Comparison of ENCODE assay signal across 12 cellular contexts in genomic region chr17:56918916-56919315, GRCh38. TPM values are rescaled to one million over a fixed set of nuclear protein-coding genes. Genes with fewer than 3 reads are reported as not detected.
A peak's percentile ranks its signal among the peaks of the same experiment; 100 is the strongest.
DNase-seq lines count a peak whose midpoint lies in the region; ATAC-seq and TF ChIP-seq lines count a peak whose summit lies in the region.
"Had no signal": no experiment of that assay in that cellular context is flagged by ENCODE, and none has a peak within 500 bp of the region (broad histone marks: within the 10 kb centered on the region; RNA-seq: fewer than 3 reads in every experiment).

No MANE protein-coding gene starts in this region.

- H3K27me3 Mint-ChIP-seq in activated T-helper 17 cell treated with anti-CD3 and anti-CD28 coated beads, Interleukin-2, amount 50 U/mL, for 72 hours: no peaks in the 10 kb centered on the region
- H3K27me3 Mint-ChIP-seq in H9 (ENCODE audit: low read depth): peaks cover 25% of the 10 kb centered on the region

- no peak overlapping the region for H3K4ac ChIP-seq in IMR-90 (ENCODE audit: low read depth, low read length)
- H3K4ac ChIP-seq in H9 (ENCODE audit: low read depth, low read length): no peak overlapping the region

- H4K91ac ChIP-seq in IMR-90 (ENCODE audit: insufficient read depth, low read depth, low read length) (no peak overlapping the region), H9 (ENCODE audit: insufficient read length, low read depth, low read length) (no peak overlapping the region)

- peak overlapping the region; percentile 11 for H2BK5ac ChIP-seq in IMR-90 (ENCODE audit: low read depth, low read length, poor library complexity, severe bottlenecking)
- no peak overlapping the region for H2BK5ac ChIP-seq in H9 (ENCODE audit: insufficient read length, low read length)

- H3K9ac ChIP-seq in IMR-90 (ENCODE audit: low read depth, low read length) (no peak overlapping the region), colonic mucosa (ENCODE audit: low read depth in 2 of 2, low read length in 2 of 2) (no peak overlapping the region), H9 (ENCODE audit: extremely low read depth, insufficient read length, low read length) (no peak overlapping the region)

- H3K56ac ChIP-seq in IMR-90 (ENCODE audit: extremely low read depth, insufficient read depth, low read length) (no peak overlapping the region), H9 (ENCODE audit: insufficient read length, low read depth, low read length) (no peak overlapping the region)

- POLR2A ChIA-PET in IMR-90 (lab: Charles Lee; ENCODE audit: unreplicated experiment): no interaction called here

- no peaks in the 10 kb centered on the region for H3K36me3 ChIP-seq in ACC112 (ENCODE audit: insufficient read depth, low read length)
- H3K36me3 ChIP-seq in IMR-90 (ENCODE audit: control insufficient read depth, insufficient read depth, low read length): no peaks in the 10 kb centered on the region
- no peaks in the 10 kb centered on the region for H3K36me3 ChIP-seq in colonic mucosa
- H3K36me3 ChIP-seq: SJCRH30 had no signal

- H3K23ac ChIP-seq in IMR-90 (ENCODE audit: low read depth, low read length) (no peak overlapping the region), H9 (ENCODE audit: insufficient read length, low read depth, low read length) (no peak overlapping the region)

- intact Hi-C loops in IMR-90 (cut with micrococcal nuclease): no loop called here
- intact Hi-C loops in colonic mucosa (cut with DNase I): no loop called here

- TF ChIP-seq RAD21 in IMR-90 (IDR thresholded peaks at IDR 0.05; ENCODE audit: low read length): no peak

- H3K4me3 ChIP-seq in ACC112 (ENCODE audit: low read depth, low read length) (no peak overlapping the region), IMR-90 (ENCODE audit: insufficient read depth, low read depth, low read length) (no peak overlapping the region), colonic mucosa (no peak overlapping the region)
- H3K4me3 ChIP-seq: SJCRH30 had no signal

- no peak overlapping the region for H2BK15ac ChIP-seq in IMR-90 (ENCODE audit: low read depth, low read length)
- no peak overlapping the region for H2BK15ac ChIP-seq in H9 (ENCODE audit: low read depth, low read length)

- no peak overlapping the region for H3K4me2 ChIP-seq in IMR-90 (ENCODE audit: low read depth, low read length)
- H3K4me2 ChIP-seq in H9 (ENCODE audit: insufficient read depth, insufficient read length, low read length): no peak overlapping the region

- H3K27me3 ChIP-seq in ACC112 (ENCODE audit: insufficient read depth, low read length) (no peaks in the 10 kb centered on the region), IMR-90 (ENCODE audit: control insufficient read depth, insufficient read depth, low read length) (no peaks in the 10 kb centered on the region), colonic mucosa (no peaks in the 10 kb centered on the region), H9 (ENCODE audit: insufficient read depth, low read length) (peaks cover 2% of the 10 kb centered on the region; the same call in 1 of the 2 replicates)
- H3K27me3 ChIP-seq: SJCRH30 had no signal

- CTCF ChIA-PET in IMR-90 (lab: Yijun Ruan, JAX): no interaction called here

- H2BK12ac ChIP-seq in H9 (ENCODE audit: insufficient read length, low read depth, low read length): no peak overlapping the region

- H3K9me1 ChIP-seq in IMR-90 (ENCODE audit: insufficient read depth, low read length): no peaks in the 10 kb centered on the region

- H2BK120ac ChIP-seq in IMR-90 (ENCODE audit: low read depth, low read length): no peak overlapping the region; the same call in 1 of the 2 replicates
- no peak overlapping the region for H2BK120ac ChIP-seq in H9 (ENCODE audit: low read depth, low read length, poor library complexity, severe bottlenecking)

- H3K4me1 ChIP-seq in ACC112 (ENCODE audit: control insufficient read depth, insufficient read depth, low read length, unreplicated experiment) (peaks cover 4% of the 10 kb centered on the region), IMR-90 (ENCODE audit: control insufficient read depth, insufficient read depth, low read length) (peaks cover 4% of the 10 kb centered on the region), colonic mucosa (no peaks in the 10 kb centered on the region), H9 (ENCODE audit: insufficient read depth, low read length) (no peaks in the 10 kb centered on the region)

- no peaks in the 10 kb centered on the region for H4K20me1 ChIP-seq in IMR-90 (ENCODE audit: insufficient read depth, low read length)
- H4K20me1 ChIP-seq in H9 (ENCODE audit: control insufficient read depth, insufficient read depth, insufficient read length): no peaks in the 10 kb centered on the region

- H3K27ac ChIP-seq in ACC112 (ENCODE audit: low read depth, low read length) (peak overlapping the region; percentile 58), IMR-90 (ENCODE audit: insufficient read depth, low read length) (no peak overlapping the region), colonic mucosa (no peak overlapping the region), H9 (ENCODE audit: insufficient read length, low read depth, low read length) (no peak overlapping the region)
- H3K27ac ChIP-seq: SJCRH30 had no signal

- H3K9me3 ChIP-seq in IMR-90 (ENCODE audit: control insufficient read depth, insufficient read depth, low read length) (no peaks in the 10 kb centered on the region), colonic mucosa (no peaks in the 10 kb centered on the region), H9 (ENCODE audit: control insufficient read depth, low read depth, low read length) (no peaks in the 10 kb centered on the region)

- H2AK9ac ChIP-seq in IMR-90 (replicated peaks; ENCODE audit: low read depth, low read length, poor library complexity): no peak overlapping the region

- in situ Hi-C loops in IMR-90 (cut with MboI; ENCODE audit: low sequenced_read_pairs): no loop called here

- peak overlapping the region; percentile 100 for H3K27ac Mint-ChIP-seq in activated T-helper 17 cell treated with anti-CD3 and anti-CD28 coated beads, Interleukin-2, amount 50 U/mL, for 72 hours
- no peak overlapping the region for H3K27ac Mint-ChIP-seq in H9
- H3K27ac Mint-ChIP-seq: progenitor cell of endocrine pancreas had no signal

- TF ChIP-seq CTCF in IMR-90 (conservative IDR thresholded peaks at IDR 0.05; ENCODE audit: low read depth, low read length): no peak
- TF ChIP-seq CTCF in colonic mucosa (IDR thresholded peaks at IDR 0.05): no peak
- no peak for TF ChIP-seq CTCF in H9 (conservative IDR thresholded peaks at IDR 0.05)

- peaks cover 39% of the 10 kb centered on the region for H3K4me1 Mint-ChIP-seq in activated T-helper 17 cell treated with anti-CD3 and anti-CD28 coated beads, Interleukin-2, amount 50 U/mL, for 72 hours
- peaks cover 11% of the 10 kb centered on the region in 2 experiments for H3K4me1 Mint-ChIP-seq in H9

- no peak overlapping the region for H2AK5ac ChIP-seq in IMR-90 (ENCODE audit: low read depth, low read length)
- H2AK5ac ChIP-seq in H9 (ENCODE audit: insufficient read length, low read length): no peak overlapping the region

- H4K8ac ChIP-seq in IMR-90 (ENCODE audit: low read depth in 2 of 2, low read length in 2 of 2) (no peak overlapping the region), H9 (replicated peaks; ENCODE audit: insufficient read length, low read depth, low read length) (no peak overlapping the region)

- WGBS in IMR-90 (ENCODE audit: extremely low coverage in 2 of 2, insufficient read length in 1 of 2), 2 experiments: no CpG with 5 or more reads among the region's 3 CpGs
- no CpG with 5 or more reads among the region's 3 CpGs for WGBS in H9 (ENCODE audit: extremely low coverage, insufficient read length, low lambda C conversion rate)

- H2BK20ac ChIP-seq in IMR-90 (ENCODE audit: low read depth, low read length) (no peak overlapping the region), H9 (ENCODE audit: low read depth, low read length, poor library complexity, severe bottlenecking) (no peak overlapping the region)

- peaks cover 9% of the 10 kb centered on the region for H3K23me2 ChIP-seq in H9 (ENCODE audit: insufficient read length, low read depth, low read length, poor library complexity, severe bottlenecking)

- H4K5ac ChIP-seq in IMR-90 (ENCODE audit: low read depth, low read length): no peak overlapping the region
- no peak overlapping the region for H4K5ac ChIP-seq in H9 (ENCODE audit: insufficient read length, low read depth, low read length)

- BruUV-seq in IMR-90 (replicated peaks; lab: Mats Ljungman, UMichigan): no TSS peak

- TF ChIP-seq POLR2A in IMR-90 (IDR thresholded peaks at IDR 0.05; ENCODE audit: low read depth, low read length): no peak

- H3K18ac ChIP-seq in IMR-90 (ENCODE audit: low read depth, low read length) (no peak overlapping the region), H9 (ENCODE audit: insufficient read length, low read depth, low read length) (no peak overlapping the region)

- DNase-seq in IMR-90 (no peak), iris pigment epithelial cell (ENCODE audit: low read depth) (peak; percentile 76), colonic mucosa (no peak), NCI-H2196 (lab: John Stamatoyannopoulos, UW; ENCODE audit: unreplicated experiment) (no peak), H9 (no peak)
- DNase-seq: NCI-H1436; SJCRH30; stimulated activated CD4-positive, alpha-beta T cell treated with anti-CD3 and anti-CD28 coated beads, Interleukin-1b, Interleukin-23, amount 100 ng/mL, for 48 hours had no signal

- peak overlapping the region; percentile 52 for H3K4me3 Mint-ChIP-seq in activated T-helper 17 cell treated with anti-CD3 and anti-CD28 coated beads, Interleukin-2, amount 50 U/mL, for 72 hours
- no peak overlapping the region for H3K4me3 Mint-ChIP-seq in H9

- ATAC-seq in IMR-90 (ENCODE audit: low read depth): no peak
- peak; percentile 34 for ATAC-seq in activated T-helper 17 cell treated with anti-CD3 and anti-CD28 coated beads, Interleukin-2, amount 50 U/mL, for 72 hours (replicated peaks)
- ATAC-seq in GM18870 (IDR thresholded peaks at IDR 0.05; ENCODE audit: unreplicated experiment): no peak

- 0 out of 2 replicates have a peak overlapping the region, but pooled peaks have one; percentile 46 for H3K14ac ChIP-seq in IMR-90 (replicated peaks; ENCODE audit: low read depth, low read length)
- no peak overlapping the region for H3K14ac ChIP-seq in H9 (ENCODE audit: insufficient read depth, low read length)

- H3K79me2 ChIP-seq in ACC112 (ENCODE audit: control insufficient read depth, insufficient read depth, low read length, unreplicated experiment): peaks cover 11% of the 10 kb centered on the region
- H3K79me2 ChIP-seq in H9 (ENCODE audit: insufficient read depth, low read length): no peaks in the 10 kb centered on the region

- H3K79me1 ChIP-seq in IMR-90 (ENCODE audit: low read depth in 1 of 2, low read length in 2 of 2) (peaks cover 0 to 11% of the 10 kb centered on the region in 2 experiments; a peak in 3 of 4 replicates), H9 (ENCODE audit: insufficient read depth, low read depth, low read length, poor library complexity, severe bottlenecking) (no peaks in the 10 kb centered on the region)

- dilution Hi-C loops in IMR-90 (cut with HindIII; ENCODE audit: low sequenced_read_pairs, unreplicated experiment): no loop called here

- peaks cover 7% of the 10 kb centered on the region for H3K9me3 Mint-ChIP-seq in activated T-helper 17 cell treated with anti-CD3 and anti-CD28 coated beads, Interleukin-2, amount 50 U/mL, for 72 hours
- peaks cover 0 to 7% of the 10 kb centered on the region in 2 experiments; a peak in 2 of 5 replicates for H3K9me3 Mint-ChIP-seq in H9

- H3K36me3 Mint-ChIP-seq in activated T-helper 17 cell treated with anti-CD3 and anti-CD28 coated beads, Interleukin-2, amount 50 U/mL, for 72 hours (ENCODE audit: low read depth): peaks cover 29% of the 10 kb centered on the region
- H3K36me3 Mint-ChIP-seq in H9 (ENCODE audit: insufficient read depth in 1 of 3, low read depth in 3 of 3): no peaks in the 10 kb centered on the region; a peak in 2 of 7 replicates

- H3T11ph ChIP-seq in H9 (ENCODE audit: low read length): no peak overlapping the region

- H2AFZ ChIP-seq in ACC112 (ENCODE audit: low read length, unreplicated experiment) (no peak overlapping the region), IMR-90 (replicated peaks; ENCODE audit: low read length, poor library complexity) (no peak overlapping the region), H9 (ENCODE audit: low read length) (no peak overlapping the region)

RNA-seq across cellular contexts. Expression of gene TRIM25, which starts 5.1 kb away (rescaled TPM):
- total RNA-seq in IMR-90 (2012; rRNA removed) (25.5 and 28.9 TPM in 2 replicates), colonic mucosa (10 to 100 TPM; 69.9 to 98.1 TPM), H9 (2021) (32.5 and 34.6 TPM in 2 replicates)
- polyA plus RNA-seq in IMR-90 (2012; rRNA removed): 27.5 and 29.9 TPM in 2 replicates
- 8.4 and 14.0 TPM in 2 replicates for polyA plus RNA-seq in IMR-90 (2012; cell fraction: cytosol; rRNA removed)
- polyA plus RNA-seq in IMR-90 (2012; cell fraction: nucleus; rRNA removed; ENCODE audit: low replicate concordance): 57.2 and 84.7 TPM in 2 replicates
- total RNA-seq in activated T-helper 17 cell treated with anti-CD3 and anti-CD28 coated beads, Interleukin-2, amount 50 U/mL, for 72 hours: 100 to 1,000 TPM; 121 to 285 TPM

RNA-seq across cellular contexts. Expression of gene COIL, which starts 41.9 kb away (rescaled TPM):
- total RNA-seq in IMR-90 (2012; rRNA removed) (13.3 and 21.7 TPM in 2 replicates), colonic mucosa (10 to 100 TPM; 14.1 to 14.8 TPM), H9 (2021) (21.5 and 22.2 TPM in 2 replicates)
- polyA plus RNA-seq in IMR-90 (2012; rRNA removed): 4.3 and 5.2 TPM in 2 replicates
- 1.2 and 1.9 TPM in 2 replicates for polyA plus RNA-seq in IMR-90 (2012; cell fraction: cytosol; rRNA removed)
- 1.7 and 5.6 TPM in 2 replicates for polyA plus RNA-seq in IMR-90 (2012; cell fraction: nucleus; rRNA removed; ENCODE audit: low replicate concordance)
- total RNA-seq in activated T-helper 17 cell treated with anti-CD3 and anti-CD28 coated beads, Interleukin-2, amount 50 U/mL, for 72 hours: 10 to 100 TPM; 23.1 to 24.4 TPM

RNA-seq across cellular contexts. Expression of gene SCPEP1, which starts 59.0 kb away (rescaled TPM):
- total RNA-seq in IMR-90 (2012; rRNA removed) (16.5 and 16.7 TPM in 2 replicates), colonic mucosa (10 to 100 TPM; 13.7 to 22.9 TPM), H9 (2021) (27.1 and 29.6 TPM in 2 replicates)
- polyA plus RNA-seq in IMR-90 (2012; rRNA removed): 29.8 and 32.1 TPM in 2 replicates
- 20.9 and 26.8 TPM in 2 replicates for polyA plus RNA-seq in IMR-90 (2012; cell fraction: cytosol; rRNA removed)
- 35.9 and 56.4 TPM in 2 replicates for polyA plus RNA-seq in IMR-90 (2012; cell fraction: nucleus; rRNA removed; ENCODE audit: low replicate concordance)
- 10 to 100 TPM; 22.8 to 31.9 TPM for total RNA-seq in activated T-helper 17 cell treated with anti-CD3 and anti-CD28 coated beads, Interleukin-2, amount 50 U/mL, for 72 hours
